In genomic region chr10:43607199-43607573, GRCh38 we compare ENCODE assay signal across 9 cellular contexts. TPM values are rescaled to one million over a fixed set of nuclear protein-coding genes. Genes with fewer than 3 reads are reported as not detected.
DNase-seq lines count a peak whose midpoint lies in the region; ATAC-seq and TF ChIP-seq lines count a peak whose summit lies in the region.
"Had no signal": no experiment of that assay in that cellular context is flagged by ENCODE, and none has a peak within 500 bp of the region (broad histone marks: within the 10 kb centered on the region; RNA-seq: fewer than 3 reads in every experiment).

No MANE protein-coding gene starts in this region.

- peaks cover under 1% of the 10 kb centered on the region for H3K27me3 Mint-ChIP-seq in chondrocyte (ENCODE audit: low read depth)
- H3K27me3 Mint-ChIP-seq in naive thymus-derived CD8-positive, alpha-beta T cell: peaks cover 0 to under 1% (median 0%) of the 10 kb centered on the region in 5 donors

- H3K4me1 Mint-ChIP-seq in chondrocyte (ENCODE audit: low read depth): peaks cover 19% of the 10 kb centered on the region
- peaks cover 17 to 38% (median 34%) of the 10 kb centered on the region in 4 donors for H3K4me1 Mint-ChIP-seq in naive thymus-derived CD8-positive, alpha-beta T cell

- H3K4me3 ChIP-seq in AG10803 (ENCODE audit: low read length): peak overlapping the region; percentile 74
- peak overlapping the region; percentile 51; the same call in 1 of the 2 replicates for H3K4me3 ChIP-seq in Jurkat, Clone E6-1 (ENCODE audit: low read length)

- peaks cover 2% of the 10 kb centered on the region for H3K9me3 Mint-ChIP-seq in chondrocyte (ENCODE audit: low read depth)
- H3K9me3 Mint-ChIP-seq in naive thymus-derived CD8-positive, alpha-beta T cell: peaks cover 0 to 7% (median 4%) of the 10 kb centered on the region in 9 donors

- no peak for DNase-seq in AG10803 (ENCODE audit: low read depth)
- no peak for DNase-seq in Jurkat, Clone E6-1 (ENCODE audit: low read depth, low spot score)
- no peak for DNase-seq in chondrocyte (ENCODE audit: low spot score)
- DNase-seq in naive thymus-derived CD8-positive, alpha-beta T cell: no peak
- no peak for DNase-seq in NOMO-1 treated with dmso at 0.1 percent for 144 hours (lab: John Stamatoyannopoulos, UW; ENCODE audit: unreplicated experiment)
- no peak for DNase-seq in NCI-H146 treated with DMSO at 0.1 percent for 48 hours (lab: John Stamatoyannopoulos, UW; ENCODE audit: unreplicated experiment)
- no peak for DNase-seq in RPMI8226
- DNase-seq: retina had no signal

- H3K36me3 Mint-ChIP-seq in chondrocyte (ENCODE audit: low read depth): peaks cover 3% of the 10 kb centered on the region
- H3K36me3 Mint-ChIP-seq in naive thymus-derived CD8-positive, alpha-beta T cell: peaks cover 14 to 34% (median 34%) of the 10 kb centered on the region in 3 donors

- no peak for TF ChIP-seq CTCF in AG10803 (conservative IDR thresholded peaks at IDR 0.05; ENCODE audit: low read length)
- TF ChIP-seq CTCF in chondrocyte (IDR thresholded peaks at IDR 0.05): no peak

- no peak for ATAC-seq in naive thymus-derived CD8-positive, alpha-beta T cell
- ATAC-seq in GM21381 (IDR thresholded peaks at IDR 0.05; ENCODE audit: unreplicated experiment): no peak

- no peak overlapping the region for H3K27ac Mint-ChIP-seq in chondrocyte (ENCODE audit: unreplicated experiment)
- H3K27ac Mint-ChIP-seq in naive thymus-derived CD8-positive, alpha-beta T cell: peak overlapping the region; percentile 39 to 90 (median 84)

- POLR2A ChIA-PET in naive thymus-derived CD8-positive, alpha-beta T cell (lab: Charles Lee): interaction anchor here (0.9 to 2.2 kb wide), 4 partner anchors 12 to 42 kb away, joined by 3 to 10 read pairs (median 6); partner anchors contain the start of genes ZNF239 and ZNF32

- H3K4me3 Mint-ChIP-seq in chondrocyte (ENCODE audit: unreplicated experiment): peak overlapping the region; percentile 75
- H3K4me3 Mint-ChIP-seq in naive thymus-derived CD8-positive, alpha-beta T cell: peak overlapping the region; percentile 76 to 90 (median 85)

RNA-seq across cellular contexts. Expression of gene ZNF485, which starts 0.9 kb away (rescaled TPM):
- not detected for polyA plus RNA-seq in Jurkat, Clone E6-1 (2012; ENCODE audit: insufficient read depth, insufficient read length)
- total RNA-seq in chondrocyte: 1.8 to 2.5 TPM (median 1.9 TPM) in 3 replicates
- 10 to 100 TPM; 11.7 to 12.6 TPM for total RNA-seq in naive thymus-derived CD8-positive, alpha-beta T cell
- 1 to 10 TPM; 4.5 to 6.8 (median 5.9) TPM for polyA plus RNA-seq in naive thymus-derived CD8-positive, alpha-beta T cell

RNA-seq across cellular contexts. Expression of gene ZNF239, which starts 32.8 kb away (rescaled TPM):
- polyA plus RNA-seq in Jurkat, Clone E6-1 (2012; ENCODE audit: insufficient read depth, insufficient read length): not detected
- total RNA-seq in chondrocyte: 4.2 to 5.6 TPM (median 4.6 TPM) in 3 replicates
- 1 to 10 TPM; 4.8 to 6.0 TPM for total RNA-seq in naive thymus-derived CD8-positive, alpha-beta T cell
- polyA plus RNA-seq in naive thymus-derived CD8-positive, alpha-beta T cell: 1 to 10 TPM in 2 of 3 donors, under 1 TPM in 1; 0.98 to 3.2 (median 1.9) TPM

RNA-seq across cellular contexts. Expression of gene ZNF32, which starts 41.5 kb away (rescaled TPM):
- polyA plus RNA-seq in Jurkat, Clone E6-1 (2012; ENCODE audit: insufficient read depth, insufficient read length): 87.1 TPM
- total RNA-seq in chondrocyte: 35.4 to 41.1 TPM (median 40.3 TPM) in 3 replicates
- total RNA-seq in naive thymus-derived CD8-positive, alpha-beta T cell: 10 to 100 TPM; 46.1 to 46.8 TPM
- 10 to 100 TPM; 79.1 to 98.2 (median 94.8) TPM for polyA plus RNA-seq in naive thymus-derived CD8-positive, alpha-beta T cell
